Comparison of ENCODE assay signal across 17 cellular contexts in the genomic region with DNA sequence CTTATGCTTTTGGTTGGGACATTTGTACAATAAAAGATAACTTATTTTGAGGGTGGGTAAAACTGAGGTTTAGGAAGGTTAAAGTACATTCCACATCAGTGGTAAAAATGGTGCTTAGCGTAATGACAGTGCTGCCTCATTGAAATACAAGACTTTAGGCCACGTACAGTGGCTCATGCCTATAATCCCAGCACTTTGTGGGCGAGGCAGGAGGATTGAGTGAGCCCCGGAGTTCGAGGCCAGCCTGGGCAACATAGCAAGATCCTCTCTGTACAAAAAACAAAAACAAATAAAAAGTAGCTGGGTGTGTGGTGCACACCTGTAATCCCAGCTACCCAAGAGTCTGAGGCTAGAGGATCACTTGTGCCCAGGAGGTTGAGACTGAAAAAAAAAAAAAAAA. TPM values are rescaled to one million over a fixed set of nuclear protein-coding genes. Genes with fewer than 3 reads are reported as not detected.
DNase-seq lines count a peak whose midpoint lies in the region; ATAC-seq, FAIRE-seq and TF ChIP-seq lines count a peak whose summit lies in the region.
"Had no signal": no experiment of that assay in that cellular context is flagged by ENCODE, and none has a peak within 500 bp of the region (broad histone marks: within the 10 kb centered on the region; RNA-seq: fewer than 3 reads in every experiment).

No MANE protein-coding gene starts in this region.

- no peak overlapping the region for H3K4me2 ChIP-seq in HepG2 (ENCODE audit: low read depth, low read length)
- H3K4me2 ChIP-seq in Karpas-422 (ENCODE audit: low read depth, low read length, poor library complexity, severe bottlenecking), result peak overlapping the region; percentile 11
- H3K4me2 ChIP-seq in K562 (ENCODE audit: insufficient read depth, low read length), result no peak overlapping the region
- H3K4me2 ChIP-seq: BLaER1 treated with 17β-estradiol and CSF1 and Interleukin-3, amounts not matched to agents 10 nM and 100 nM had no signal

- H3K27me3 ChIP-seq in HepG2 (ENCODE audit: control insufficient read depth in 1 of 2, insufficient read depth in 2 of 2, low read length in 2 of 2) (0 out of 5 replicates have a peak, but pooled peaks cover 0 to 6% of the 10 kb centered on the region in 2 experiments), right lobe of liver (no peaks in the 10 kb centered on the region), Karpas-422 (ENCODE audit: low read length) (no peaks in the 10 kb centered on the region), K562 (ENCODE audit: control insufficient read depth in 2 of 2, insufficient read depth in 2 of 2, low read length in 2 of 2) (peaks cover 6 to 10% of the 10 kb centered on the region in 2 experiments; a peak in 3 of 5 replicates)

- no peaks in the 10 kb centered on the region for H3K9me1 ChIP-seq in K562 (ENCODE audit: control insufficient read depth, insufficient read depth, low read length)

- TF ChIP-seq CTCF in HepG2 (CRISPR knock-in tag; IDR thresholded peaks at IDR 0.05) (no peak), right lobe of liver (IDR thresholded peaks at IDR 0.05) (no peak), K562 (IDR thresholded peaks at IDR 0.05 in 2 of 3, conservative IDR thresholded peaks at IDR 0.05 in 1 of 3; ENCODE audit: insufficient read depth in 2 of 3, low read depth in 1 of 3, low read length in 3 of 3) (no peak)

- POLR2A ChIA-PET in HepG2 (lab: Yijun Ruan, JAX), result interaction anchor here (0.6 to 1.2 kb wide), 2 partner anchors 18 to 71 kb away, joined by 3 read pairs; a partner anchor contains a TSS
- POLR2A ChIA-PET in K562 (lab: Yijun Ruan, JAX), result interaction anchor here (0.7 to 2.2 kb wide), 3 partner anchors 10 to 1375 kb away, joined by 3 to 14 read pairs (median 5); no protein-coding TSS in a partner anchor

- H3K4me3 ChIP-seq in HepG2 (replicated peaks in 1 of 3; ENCODE audit: insufficient read depth in 1 of 3, low read depth in 2 of 3, low read length in 3 of 3) (no peak overlapping the region), right lobe of liver (no peak overlapping the region), Karpas-422 (ENCODE audit: low read length) (no peak overlapping the region), K562 (no peak overlapping the region)
- H3K4me3 ChIP-seq: BLaER1 treated with 17β-estradiol and CSF1 and Interleukin-3, amounts not matched to agents 10 nM and 100 nM; GM12878 had no signal

- TF ChIP-seq POLR2A in HepG2 (IDR thresholded peaks at IDR 0.05; ENCODE audit: insufficient read depth in 1 of 2, low read depth in 2 of 2, low read length in 2 of 2) (no peak), right lobe of liver (IDR thresholded peaks at IDR 0.05) (no peak), K562 (conservative IDR thresholded peaks at IDR 0.05) (no peak)

- H3K9ac ChIP-seq in HepG2 (ENCODE audit: insufficient read depth, low read depth, low read length) (no peak overlapping the region), Karpas-422 (ENCODE audit: low read length) (no peak overlapping the region), K562 (ENCODE audit: insufficient read depth in 1 of 2, low read depth in 2 of 2, low read length in 2 of 2) (no peak overlapping the region)
- H3K9ac ChIP-seq: BLaER1 treated with 17β-estradiol and CSF1 and Interleukin-3, amounts not matched to agents 10 nM and 100 nM had no signal

- no peaks in the 10 kb centered on the region for H3K79me2 ChIP-seq in HepG2 (ENCODE audit: insufficient read depth, low read length)
- H3K79me2 ChIP-seq in Karpas-422 (ENCODE audit: low read length), result peaks cover 4% of the 10 kb centered on the region; the same call in 1 of the 2 replicates
- no peaks in the 10 kb centered on the region for H3K79me2 ChIP-seq in K562 (ENCODE audit: control insufficient read depth, insufficient read depth, low read length)

- no peak for TF ChIP-seq EP300 in HepG2 (IDR thresholded peaks at IDR 0.05; ENCODE audit: low read depth in 2 of 2, low read length in 2 of 2)
- TF ChIP-seq EP300 in HepG2 (CRISPR knock-in tag; IDR thresholded peaks at IDR 0.05; ENCODE audit: borderline replicate concordance), result no peak
- TF ChIP-seq EP300 in K562 (IDR thresholded peaks at IDR 0.05; ENCODE audit: low read length), result no peak

- no peak overlapping the region for H3K27ac ChIP-seq in HepG2 (ENCODE audit: extremely low read length, insufficient read depth, low read length)
- no peak overlapping the region for H3K27ac ChIP-seq in right lobe of liver
- no peak overlapping the region for H3K27ac ChIP-seq in Karpas-422 (ENCODE audit: low read length)
- no peak overlapping the region for H3K27ac ChIP-seq in K562 (ENCODE audit: extremely low read depth, low read depth, low read length)
- H3K27ac ChIP-seq: BLaER1 treated with 17β-estradiol and CSF1 and Interleukin-3, amounts not matched to agents 10 nM and 100 nM had no signal

- H3K36me3 ChIP-seq in HepG2 (replicated peaks in 1 of 2; ENCODE audit: control insufficient read depth in 1 of 2, insufficient read depth in 2 of 2, low read length in 2 of 2) (peaks cover 6 to 18% of the 10 kb centered on the region in 2 experiments; a peak in 4 of 5 replicates), right lobe of liver (peaks cover 0 to 26% (median 7%) of the 10 kb centered on the region in 4 donors), Karpas-422 (ENCODE audit: insufficient read depth, low read length) (peaks cover 27% of the 10 kb centered on the region; the same call in 1 of the 2 replicates), K562 (ENCODE audit: control insufficient read depth, insufficient read depth, low read length) (peaks cover 33% of the 10 kb centered on the region)

- ATAC-seq in HepG2 (no peak), right lobe of liver (no peak), K562 (no peak)
- no peak for ATAC-seq in stimulated activated naive CD8-positive, alpha-beta T cell treated with anti-CD3 and anti-CD28 coated beads, Interleukin-15, Interleukin-2, amounts not matched to agents 100 U/mL and 50 U/mL, for 24 hours
- ATAC-seq: GM12878 had no signal

- CTCF ChIA-PET in HepG2 (lab: Yijun Ruan, JAX; ENCODE audit: low intra/inter-chr PET ratio, low total read pairs) (no interaction called here), K562 (lab: Yijun Ruan, JAX; ENCODE audit: low intra/inter-chr PET ratio) (no interaction called here)

- H3K9me3 ChIP-seq in HepG2 (ENCODE audit: low read length), result no peaks in the 10 kb centered on the region
- H3K9me3 ChIP-seq in right lobe of liver, result no peaks in the 10 kb centered on the region
- H3K9me3 ChIP-seq in Karpas-422 (ENCODE audit: low read length), result no peaks in the 10 kb centered on the region
- no peaks in the 10 kb centered on the region for H3K9me3 ChIP-seq in K562 (replicated peaks; ENCODE audit: control insufficient read depth, insufficient read depth, low read depth, low read length)
- H3K9me3 ChIP-seq: BLaER1 treated with 17β-estradiol and CSF1 and Interleukin-3, amounts not matched to agents 10 nM and 100 nM; Caco-2 had no signal

- no peak for FAIRE-seq in HepG2 (lab: Jason Lieb, UNC)
- FAIRE-seq in K562 (lab: Jason Lieb, UNC), result no peak
- FAIRE-seq: D721Med, GM12878, GM19239, H1 had no signal

- H2AFZ ChIP-seq in HepG2 (ENCODE audit: low read length) (no peak overlapping the region), Karpas-422 (ENCODE audit: low read length) (no peak overlapping the region), K562 (ENCODE audit: low read depth, low read length) (no peak overlapping the region)

- 84% methylated on average over 5 of the region's 5 CpGs for WGBS in HepG2 (ENCODE audit: low lambda C conversion rate)
- 91% methylated on average over 5 of the region's 5 CpGs for WGBS in right lobe of liver (ENCODE audit: insufficient coverage, low coverage, low lambda C conversion rate, missing lambda C conversion rate)
- 59% methylated on average over 5 of the region's 5 CpGs for WGBS in K562 (ENCODE audit: insufficient coverage, low coverage, missing lambda C conversion rate)

- H4K20me1 ChIP-seq in HepG2 (ENCODE audit: insufficient read depth, low read length), result no peaks in the 10 kb centered on the region
- no peaks in the 10 kb centered on the region for H4K20me1 ChIP-seq in Karpas-422 (ENCODE audit: insufficient read depth, low read depth, low read length)
- no peaks in the 10 kb centered on the region for H4K20me1 ChIP-seq in K562 (replicated peaks; ENCODE audit: control insufficient read depth, insufficient read depth, low read length)

- H3K9me2 ChIP-seq in Karpas-422 (replicated peaks; ENCODE audit: insufficient read depth, low read length), result no peaks in the 10 kb centered on the region

- no peak for TF ChIP-seq RAD21 in HepG2 (CRISPR knock-in tag; IDR thresholded peaks at IDR 0.05)
- TF ChIP-seq RAD21 in K562 (CRISPR knock-in tag; conservative IDR thresholded peaks at IDR 0.05 in 1 of 2, IDR thresholded peaks at IDR 0.05 in 1 of 2), result no peak

- H3K4me1 ChIP-seq in HepG2 (ENCODE audit: insufficient read depth, low read length) (peaks cover 34% of the 10 kb centered on the region), right lobe of liver (no peaks in the 10 kb centered on the region), Karpas-422 (ENCODE audit: low read length) (peaks cover 45% of the 10 kb centered on the region), K562 (replicated peaks in 1 of 2; ENCODE audit: control insufficient read depth in 2 of 2, insufficient read depth in 2 of 2, low read length in 2 of 2) (peaks cover 7 to 11% of the 10 kb centered on the region in 2 experiments; a peak in 4 of 5 replicates)
- H3K4me1 ChIP-seq: Caco-2 had no signal

- in situ Hi-C loops in HepG2 (cut with HindIII; ENCODE audit: extremely low pct_ligation_motif_present, low pct_unique_long_range_greater_than_20kb) (no loop called here), K562 (cut with MboI) (no loop called here)

- DNase-seq in HepG2 (ENCODE audit: low spot score) (no peak), right lobe of liver (no peak), Karpas-422 (no peak), K562 (ENCODE audit: extremely low read depth in 1 of 4, low spot score in 3 of 4) (no peak), DMS53 treated with DMSO at 0.1 percent for 48 hours (lab: John Stamatoyannopoulos, UW; ENCODE audit: unreplicated experiment) (no peak)
- DNase-seq in stimulated activated naive CD8-positive, alpha-beta T cell treated with anti-CD3 and anti-CD28 coated beads, Interleukin-15, Interleukin-2, amounts not matched to agents 100 U/mL and 50 U/mL, for 24 hours, result no peak
- DNase-seq: Caco-2, DMS153, DND-41, EL, H9, KBM-7 had no signal

- no TSS peak for BruUV-seq in HepG2 (replicated peaks; lab: Mats Ljungman, UMichigan)
- no TSS peak for BruUV-seq in K562 (replicated peaks; lab: Mats Ljungman, UMichigan)

- intact Hi-C loops in HepG2 (cut with micrococcal nuclease; ENCODE audit: unreplicated experiment) (loop anchor here (5.0 kb wide), 1 partner anchor 66 kb away; no protein-coding TSS in a partner anchor), right lobe of liver (cut with DNase I) (no loop called here), K562 (cut with micrococcal nuclease) (no loop called here)

RNA-seq across cellular contexts. Expression of a gene that starts 2.3 kb away (rescaled TPM):
- not detected in 2 replicates for total RNA-seq in HepG2 (2016; rRNA removed; fragmentation: Illumina TruSeq; extraction: Trizol)
- total RNA-seq in HepG2 (2016; cell fraction: cytosol; rRNA removed; fragmentation: Illumina TruSeq; extraction: Trizol; ENCODE audit: low read depth), result not detected in 2 replicates
- 0.02 TPM in 1 of 2 replicates, not detected in the other for total RNA-seq in HepG2 (2016; cell fraction: insoluble cytoplasmic fraction; rRNA removed; fragmentation: Illumina TruSeq; extraction: Trizol)
- 0.03 TPM in 1 of 2 replicates, not detected in the other for total RNA-seq in HepG2 (2016; cell fraction: membrane; rRNA removed; fragmentation: Illumina TruSeq; extraction: Trizol)
- not detected in 2 replicates for total RNA-seq in HepG2 (2016; cell fraction: nucleus; rRNA removed; fragmentation: Illumina TruSeq; extraction: Trizol)
- polyA plus RNA-seq in HepG2 (2011; rRNA removed), result 0.01 TPM in 1 of 2 replicates, not detected in the other
- 0.01 TPM in 2 replicates for polyA plus RNA-seq in HepG2 (2011; cell fraction: cytosol; rRNA removed)
- 0.03 TPM in 2 replicates for polyA plus RNA-seq in HepG2 (2011; cell fraction: nucleus; rRNA removed)
- 0.04 TPM in 1 of 2 replicates, not detected in the other for polyA plus RNA-seq in HepG2 (2012)
- polyA plus RNA-seq in HepG2 (2016; cell fraction: cytosol; fragmentation: Illumina TruSeq; extraction: Trizol; ENCODE audit: low read depth), result not detected in 2 replicates
- not detected in 2 replicates for polyA plus RNA-seq in HepG2 (2016; cell fraction: insoluble cytoplasmic fraction; fragmentation: Illumina TruSeq; extraction: Trizol; ENCODE audit: low read depth)
- not detected in 2 replicates for polyA plus RNA-seq in HepG2 (2016; cell fraction: membrane; fragmentation: Illumina TruSeq; extraction: Trizol; ENCODE audit: low read depth)
- not detected in 2 replicates for polyA plus RNA-seq in HepG2 (2016; cell fraction: nucleus; fragmentation: Illumina TruSeq; extraction: Trizol; ENCODE audit: insufficient read depth, low read depth)
- polyA minus RNA-seq in HepG2 (2011; rRNA and poly(A)+ RNA removed; ENCODE audit: low replicate concordance), result 0.12 and 7.9 TPM in 2 replicates
- polyA minus RNA-seq in HepG2 (2011; cell fraction: cytosol; rRNA and poly(A)+ RNA removed), result not detected in 2 replicates
- polyA minus RNA-seq in HepG2 (2011; cell fraction: nucleus; rRNA and poly(A)+ RNA removed), result 0.13 TPM in 1 of 2 replicates, not detected in the other
- total RNA-seq in right lobe of liver, result under 1 TPM in 1 of 6 experiments, not detected in 5; 0.02 TPM
- 0.45 and 0.51 TPM in 2 replicates for total RNA-seq in Karpas-422 (2014; rRNA removed; shearing (Covaris generic); ENCODE audit: low replicate concordance)
- not detected in 2 replicates for total RNA-seq in K562 (2011; cell fraction: chromatin; rRNA removed; ENCODE audit: low replicate concordance)
- not detected in 2 replicates for total RNA-seq in K562 (2011; cell fraction: nucleolus; rRNA removed)
- total RNA-seq in K562 (2011; cell fraction: nucleoplasm; rRNA removed), result not detected in 2 replicates
- not detected in 2 replicates for total RNA-seq in K562 (2014; rRNA removed)
- total RNA-seq in K562 (2014; rRNA removed; fragmentation: Illumina TruSeq; extraction: Trizol), result not detected in 2 replicates
- not detected in 2 replicates for total RNA-seq in K562 (2015; rRNA removed; fragmentation: Illumina TruSeq; extraction: Trizol)
- total RNA-seq in K562 (2021), result not detected in 2 replicates
- not detected in 2 replicates for polyA plus RNA-seq in K562 (2011; rRNA removed)
- polyA plus RNA-seq in K562 (2011; cell fraction: cytosol; rRNA removed), result not detected in 2 replicates
- polyA plus RNA-seq in K562 (2011; cell fraction: nucleus; rRNA removed), result not detected in 2 replicates
- 0.01 TPM in 2 replicates for polyA plus RNA-seq in K562 (2012)
- 0.01 TPM in 1 of 2 replicates, not detected in the other for polyA plus RNA-seq in K562 (2014; fragmentation: Illumina TruSeq; extraction: Trizol)
- polyA plus RNA-seq in K562 (2014; fragmentation: Nextera tagmentation; extraction: Ambion mirVana), result not detected
- polyA plus RNA-seq in K562 (2014; rRNA removed), result 0.03 TPM in 1 of 2 replicates, not detected in the other
- polyA minus RNA-seq in K562 (2011; rRNA and poly(A)+ RNA removed), result not detected in 2 replicates
- not detected in 2 replicates for polyA minus RNA-seq in K562 (2011; cell fraction: cytosol; rRNA and poly(A)+ RNA removed)
- polyA minus RNA-seq in K562 (2011; cell fraction: nucleus; rRNA and poly(A)+ RNA removed), result not detected in 2 replicates

RNA-seq across cellular contexts. Expression of a gene that starts 18.4 kb away (rescaled TPM):
- total RNA-seq in HepG2 (2016; rRNA removed; fragmentation: Illumina TruSeq; extraction: Trizol), result 42.6 and 73.1 TPM in 2 replicates
- total RNA-seq in HepG2 (2016; cell fraction: cytosol; rRNA removed; fragmentation: Illumina TruSeq; extraction: Trizol; ENCODE audit: low read depth), result 10.2 and 10.8 TPM in 2 replicates
- total RNA-seq in HepG2 (2016; cell fraction: insoluble cytoplasmic fraction; rRNA removed; fragmentation: Illumina TruSeq; extraction: Trizol), result 42.3 and 70.9 TPM in 2 replicates
- 31.3 and 32.0 TPM in 2 replicates for total RNA-seq in HepG2 (2016; cell fraction: membrane; rRNA removed; fragmentation: Illumina TruSeq; extraction: Trizol)
- 42.3 and 44.0 TPM in 2 replicates for total RNA-seq in HepG2 (2016; cell fraction: nucleus; rRNA removed; fragmentation: Illumina TruSeq; extraction: Trizol)
- 28.5 and 30.5 TPM in 2 replicates for polyA plus RNA-seq in HepG2 (2011; rRNA removed)
- polyA plus RNA-seq in HepG2 (2011; cell fraction: cytosol; rRNA removed), result 15.3 and 20.6 TPM in 2 replicates
- 22.8 and 29.8 TPM in 2 replicates for polyA plus RNA-seq in HepG2 (2011; cell fraction: nucleus; rRNA removed)
- 41.8 and 51.0 TPM in 2 replicates for polyA plus RNA-seq in HepG2 (2012)
- 10.0 and 11.4 TPM in 2 replicates for polyA plus RNA-seq in HepG2 (2016; cell fraction: cytosol; fragmentation: Illumina TruSeq; extraction: Trizol; ENCODE audit: low read depth)
- polyA plus RNA-seq in HepG2 (2016; cell fraction: insoluble cytoplasmic fraction; fragmentation: Illumina TruSeq; extraction: Trizol; ENCODE audit: low read depth), result 109 and 114 TPM in 2 replicates
- polyA plus RNA-seq in HepG2 (2016; cell fraction: membrane; fragmentation: Illumina TruSeq; extraction: Trizol; ENCODE audit: low read depth), result 29.1 and 29.5 TPM in 2 replicates
- 64.6 and 67.4 TPM in 2 replicates for polyA plus RNA-seq in HepG2 (2016; cell fraction: nucleus; fragmentation: Illumina TruSeq; extraction: Trizol; ENCODE audit: insufficient read depth, low read depth)
- polyA minus RNA-seq in HepG2 (2011; rRNA and poly(A)+ RNA removed; ENCODE audit: low replicate concordance), result 12.8 and 18.3 TPM in 2 replicates
- 12.9 and 13.3 TPM in 2 replicates for polyA minus RNA-seq in HepG2 (2011; cell fraction: cytosol; rRNA and poly(A)+ RNA removed)
- polyA minus RNA-seq in HepG2 (2011; cell fraction: nucleus; rRNA and poly(A)+ RNA removed), result 50.3 and 64.9 TPM in 2 replicates
- total RNA-seq in right lobe of liver, result 10 to 100 TPM; 20.4 to 33.2 (median 24.0) TPM
- total RNA-seq in Karpas-422 (2014; rRNA removed; shearing (Covaris generic); ENCODE audit: low replicate concordance), result 30.1 and 49.3 TPM in 2 replicates
- 36.5 and 52.5 TPM in 2 replicates for total RNA-seq in K562 (2011; cell fraction: chromatin; rRNA removed; ENCODE audit: low replicate concordance)
- total RNA-seq in K562 (2011; cell fraction: nucleolus; rRNA removed), result 30.2 and 34.3 TPM in 2 replicates
- total RNA-seq in K562 (2011; cell fraction: nucleoplasm; rRNA removed), result 41.6 and 42.5 TPM in 2 replicates
- 29.0 and 46.5 TPM in 2 replicates for total RNA-seq in K562 (2014; rRNA removed)
- 31.8 and 32.9 TPM in 2 replicates for total RNA-seq in K562 (2014; rRNA removed; fragmentation: Illumina TruSeq; extraction: Trizol)
- 27.3 and 28.6 TPM in 2 replicates for total RNA-seq in K562 (2015; rRNA removed; fragmentation: Illumina TruSeq; extraction: Trizol)
- 37.9 and 38.2 TPM in 2 replicates for total RNA-seq in K562 (2021)
- polyA plus RNA-seq in K562 (2011; rRNA removed), result 41.3 and 60.1 TPM in 2 replicates
- 10.1 and 18.1 TPM in 2 replicates for polyA plus RNA-seq in K562 (2011; cell fraction: cytosol; rRNA removed)
- polyA plus RNA-seq in K562 (2011; cell fraction: nucleus; rRNA removed), result 28.7 and 29.2 TPM in 2 replicates
- polyA plus RNA-seq in K562 (2012), result 43.5 and 47.6 TPM in 2 replicates
- 53.6 and 56.8 TPM in 2 replicates for polyA plus RNA-seq in K562 (2014; fragmentation: Illumina TruSeq; extraction: Trizol)
- polyA plus RNA-seq in K562 (2014; fragmentation: Nextera tagmentation; extraction: Ambion mirVana), result 10 to 100 TPM; 27.7 to 28.7 TPM
- polyA plus RNA-seq in K562 (2014; rRNA removed), result 53.0 and 56.5 TPM in 2 replicates
- polyA minus RNA-seq in K562 (2011; rRNA and poly(A)+ RNA removed), result 29.1 and 37.8 TPM in 2 replicates
- 12.4 and 13.6 TPM in 2 replicates for polyA minus RNA-seq in K562 (2011; cell fraction: cytosol; rRNA and poly(A)+ RNA removed)
- polyA minus RNA-seq in K562 (2011; cell fraction: nucleus; rRNA and poly(A)+ RNA removed), result 31.9 and 71.3 TPM in 2 replicates

RNA-seq across cellular contexts. Expression of a gene that starts 18.6 kb away (rescaled TPM):
- total RNA-seq in HepG2 (2016; rRNA removed; fragmentation: Illumina TruSeq; extraction: Trizol), result 31.5 and 50.9 TPM in 2 replicates
- 6.6 and 8.6 TPM in 2 replicates for total RNA-seq in HepG2 (2016; cell fraction: cytosol; rRNA removed; fragmentation: Illumina TruSeq; extraction: Trizol; ENCODE audit: low read depth)
- 33.5 and 52.4 TPM in 2 replicates for total RNA-seq in HepG2 (2016; cell fraction: insoluble cytoplasmic fraction; rRNA removed; fragmentation: Illumina TruSeq; extraction: Trizol)
- total RNA-seq in HepG2 (2016; cell fraction: membrane; rRNA removed; fragmentation: Illumina TruSeq; extraction: Trizol), result 15.3 and 16.7 TPM in 2 replicates
- total RNA-seq in HepG2 (2016; cell fraction: nucleus; rRNA removed; fragmentation: Illumina TruSeq; extraction: Trizol), result 8.2 and 8.5 TPM in 2 replicates
- 37.5 and 45.1 TPM in 2 replicates for polyA plus RNA-seq in HepG2 (2011; rRNA removed)
- 15.1 and 22.8 TPM in 2 replicates for polyA plus RNA-seq in HepG2 (2011; cell fraction: cytosol; rRNA removed)
- 6.6 and 7.0 TPM in 2 replicates for polyA plus RNA-seq in HepG2 (2011; cell fraction: nucleus; rRNA removed)
- polyA plus RNA-seq in HepG2 (2012), result 33.4 and 56.4 TPM in 2 replicates
- polyA plus RNA-seq in HepG2 (2016; cell fraction: cytosol; fragmentation: Illumina TruSeq; extraction: Trizol; ENCODE audit: low read depth), result 13.4 and 16.5 TPM in 2 replicates
- polyA plus RNA-seq in HepG2 (2016; cell fraction: insoluble cytoplasmic fraction; fragmentation: Illumina TruSeq; extraction: Trizol; ENCODE audit: low read depth), result 53.6 and 58.5 TPM in 2 replicates
- 16.5 and 18.7 TPM in 2 replicates for polyA plus RNA-seq in HepG2 (2016; cell fraction: membrane; fragmentation: Illumina TruSeq; extraction: Trizol; ENCODE audit: low read depth)
- polyA plus RNA-seq in HepG2 (2016; cell fraction: nucleus; fragmentation: Illumina TruSeq; extraction: Trizol; ENCODE audit: insufficient read depth, low read depth), result 21.0 and 21.1 TPM in 2 replicates
- polyA minus RNA-seq in HepG2 (2011; rRNA and poly(A)+ RNA removed; ENCODE audit: low replicate concordance), result 3.0 and 5.1 TPM in 2 replicates
- 6.4 and 9.3 TPM in 2 replicates for polyA minus RNA-seq in HepG2 (2011; cell fraction: cytosol; rRNA and poly(A)+ RNA removed)
- 4.5 and 6.3 TPM in 2 replicates for polyA minus RNA-seq in HepG2 (2011; cell fraction: nucleus; rRNA and poly(A)+ RNA removed)
- total RNA-seq in right lobe of liver, result 10 to 100 TPM; 14.0 to 53.6 (median 43.4) TPM
- 9.4 and 15.7 TPM in 2 replicates for total RNA-seq in Karpas-422 (2014; rRNA removed; shearing (Covaris generic); ENCODE audit: low replicate concordance)
- 4.4 and 16.0 TPM in 2 replicates for total RNA-seq in K562 (2011; cell fraction: chromatin; rRNA removed; ENCODE audit: low replicate concordance)
- 4.3 TPM in 2 replicates for total RNA-seq in K562 (2011; cell fraction: nucleolus; rRNA removed)
- 6.1 and 11.8 TPM in 2 replicates for total RNA-seq in K562 (2011; cell fraction: nucleoplasm; rRNA removed)
- 14.1 and 20.9 TPM in 2 replicates for total RNA-seq in K562 (2014; rRNA removed)
- 65.7 and 75.7 TPM in 2 replicates for total RNA-seq in K562 (2014; rRNA removed; fragmentation: Illumina TruSeq; extraction: Trizol)
- 46.3 and 49.2 TPM in 2 replicates for total RNA-seq in K562 (2015; rRNA removed; fragmentation: Illumina TruSeq; extraction: Trizol)
- 57.9 and 58.1 TPM in 2 replicates for total RNA-seq in K562 (2021)
- polyA plus RNA-seq in K562 (2011; rRNA removed), result 99.7 and 129 TPM in 2 replicates
- 24.7 and 40.8 TPM in 2 replicates for polyA plus RNA-seq in K562 (2011; cell fraction: cytosol; rRNA removed)
- 11.4 and 19.8 TPM in 2 replicates for polyA plus RNA-seq in K562 (2011; cell fraction: nucleus; rRNA removed)
- polyA plus RNA-seq in K562 (2012), result 54.7 and 56.0 TPM in 2 replicates
- polyA plus RNA-seq in K562 (2014; fragmentation: Illumina TruSeq; extraction: Trizol), result 72.2 and 82.8 TPM in 2 replicates
- 100 to 1,000 TPM; 106 to 127 TPM for polyA plus RNA-seq in K562 (2014; fragmentation: Nextera tagmentation; extraction: Ambion mirVana)
- 37.6 and 40.4 TPM in 2 replicates for polyA plus RNA-seq in K562 (2014; rRNA removed)
- 48.9 and 54.5 TPM in 2 replicates for polyA minus RNA-seq in K562 (2011; rRNA and poly(A)+ RNA removed)
- polyA minus RNA-seq in K562 (2011; cell fraction: cytosol; rRNA and poly(A)+ RNA removed), result 13.7 and 18.1 TPM in 2 replicates
- polyA minus RNA-seq in K562 (2011; cell fraction: nucleus; rRNA and poly(A)+ RNA removed), result 3.6 and 6.2 TPM in 2 replicates
